1 cellular context compared by ENCODE assay signal in genomic region chr16:19382887-19383816, GRCh38.
A peak's percentile ranks its signal among the peaks of the same experiment; 100 is the strongest.
TF ChIP-seq lines count a peak whose summit lies in the region.

No MANE protein-coding gene starts in this region.

TF ChIP-seq in GM12878, 131 proteins besides CTCF, POLR2A, EP300 and RAD21:
- TF ChIP-seq LARP7 (IDR thresholded peaks at IDR 0.05) = no peak
- peak; percentile 19; the same call in 1 of the 2 replicates for TF ChIP-seq RUNX3 (IDR thresholded peaks at IDR 0.05; ENCODE audit: low read length)
